ENCODE assay signal across 2 cellular contexts in the genomic region with DNA sequence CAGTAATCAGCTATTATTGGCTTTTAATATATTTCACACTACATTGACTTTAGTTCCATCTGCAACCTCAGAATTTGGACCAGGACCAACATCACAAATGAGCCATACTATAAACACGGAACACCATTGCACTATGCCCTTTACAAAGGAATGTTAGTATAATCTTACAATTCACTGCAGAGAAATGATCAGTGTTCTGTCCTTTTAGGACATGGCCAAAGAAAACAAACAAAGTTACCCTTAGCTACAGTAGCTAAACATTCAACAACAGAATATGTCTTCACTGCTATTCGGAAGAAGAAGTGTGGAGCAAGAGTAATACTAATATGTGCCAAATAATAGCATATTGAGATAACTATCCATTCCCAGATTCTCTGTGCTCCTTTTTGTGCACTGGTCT.
TF ChIP-seq lines count a peak whose summit lies in the region.

No MANE protein-coding gene starts in this region.

TF ChIP-seq in IMR-90, 13 proteins besides CTCF, POLR2A, EP300 and RAD21:
- peak; percentile 83 for TF ChIP-seq RCOR1 (IDR thresholded peaks at IDR 0.05; ENCODE audit: insufficient replicate concordance, low read length)
- no peak for TF ChIP-seq MAZ (IDR thresholded peaks at IDR 0.05; ENCODE audit: borderline replicate concordance, low read depth, low read length)
- peak; percentile 59; the same call in 1 of the 2 replicates for TF ChIP-seq BHLHE40 (IDR thresholded peaks at IDR 0.05; ENCODE audit: low read depth, low read length)
- peak; percentile 65; the same call in 1 of the 2 replicates for TF ChIP-seq FOS (IDR thresholded peaks at IDR 0.05; ENCODE audit: low read depth, low read length)
- TF ChIP-seq RFX5 (IDR thresholded peaks at IDR 0.05; ENCODE audit: low read depth, low read length), result no peak
- no peak; the same call in 1 of the 2 replicates for TF ChIP-seq NFE2L2 (IDR thresholded peaks at IDR 0.05; ENCODE audit: low read depth, low read length)
- peak; percentile 93 for TF ChIP-seq CEBPB (IDR thresholded peaks at IDR 0.05; ENCODE audit: low read depth, low read length)
- TF ChIP-seq, protein P1, sequence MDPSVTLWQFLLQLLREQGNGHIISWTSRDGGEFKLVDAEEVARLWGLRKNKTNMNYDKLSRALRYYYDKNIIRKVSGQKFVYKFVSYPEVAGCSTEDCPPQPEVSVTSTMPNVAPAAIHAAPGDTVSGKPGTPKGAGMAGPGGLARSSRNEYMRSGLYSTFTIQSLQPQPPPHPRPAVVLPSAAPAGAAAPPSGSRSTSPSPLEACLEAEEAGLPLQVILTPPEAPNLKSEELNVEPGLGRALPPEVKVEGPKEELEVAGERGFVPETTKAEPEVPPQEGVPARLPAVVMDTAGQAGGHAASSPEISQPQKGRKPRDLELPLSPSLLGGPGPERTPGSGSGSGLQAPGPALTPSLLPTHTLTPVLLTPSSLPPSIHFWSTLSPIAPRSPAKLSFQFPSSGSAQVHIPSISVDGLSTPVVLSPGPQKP (IDR thresholded peaks at IDR 0.05; ENCODE audit: borderline replicate concordance, low read depth, low read length), result no peak
- TF ChIP-seq, protein P2, sequence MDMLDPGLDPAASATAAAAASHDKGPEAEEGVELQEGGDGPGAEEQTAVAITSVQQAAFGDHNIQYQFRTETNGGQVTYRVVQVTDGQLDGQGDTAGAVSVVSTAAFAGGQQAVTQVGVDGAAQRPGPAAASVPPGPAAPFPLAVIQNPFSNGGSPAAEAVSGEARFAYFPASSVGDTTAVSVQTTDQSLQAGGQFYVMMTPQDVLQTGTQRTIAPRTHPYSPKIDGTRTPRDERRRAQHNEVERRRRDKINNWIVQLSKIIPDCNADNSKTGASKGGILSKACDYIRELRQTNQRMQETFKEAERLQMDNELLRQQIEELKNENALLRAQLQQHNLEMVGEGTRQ (IDR thresholded peaks at IDR 0.05; ENCODE audit: low read depth, low read length), result no peak
- no peak for TF ChIP-seq SMC3 (IDR thresholded peaks at IDR 0.05; ENCODE audit: low read depth, low read length)
- no peak for TF ChIP-seq MXI1 (IDR thresholded peaks at IDR 0.05; ENCODE audit: borderline replicate concordance, low read depth, low read length)
- TF ChIP-seq MAFK (IDR thresholded peaks at IDR 0.05; ENCODE audit: low read depth, low read length), result no peak
- TF ChIP-seq CHD1 (IDR thresholded peaks at IDR 0.05; ENCODE audit: low read depth, low read length), result no peak

TF ChIP-seq in HepG2, 621 proteins besides CTCF, POLR2A, EP300 and RAD21:
- TF ChIP-seq ZNF30 (CRISPR knock-in tag; IDR thresholded peaks at IDR 0.05), result no peak
